Comparison of ENCODE assay signal across 8 cellular contexts in the genomic region with DNA sequence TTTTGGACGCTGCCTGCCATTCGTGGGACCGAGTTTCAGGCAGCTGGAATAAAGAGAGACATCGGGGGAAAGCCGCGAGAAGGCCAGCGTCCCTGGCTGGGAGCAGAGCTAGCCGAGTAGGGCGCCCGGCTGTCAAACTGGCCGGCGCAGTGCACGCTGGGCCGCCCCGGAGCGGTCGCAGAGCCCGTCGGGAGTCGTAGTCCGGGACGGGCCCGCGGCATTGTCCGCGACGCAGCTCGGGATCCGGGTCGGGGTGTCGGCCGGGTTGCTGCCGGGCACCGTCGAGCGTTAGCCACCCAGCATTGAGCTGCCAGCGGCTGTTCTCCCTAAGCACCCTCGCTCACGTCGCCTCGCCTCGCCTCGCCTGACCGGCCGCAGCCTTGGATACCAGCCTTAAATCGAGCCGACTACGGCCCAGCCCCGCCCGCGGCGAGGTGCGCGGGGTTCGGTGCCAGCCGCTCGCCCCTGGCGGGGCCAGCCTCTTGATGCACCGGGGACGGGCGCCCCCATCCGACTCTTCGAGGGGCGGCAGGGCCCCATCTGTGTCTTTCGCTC. TPM values are rescaled to one million over a fixed set of nuclear protein-coding genes. Genes with fewer than 3 reads are reported as not detected.
DNase-seq lines count a peak whose midpoint lies in the region; FAIRE-seq and TF ChIP-seq lines count a peak whose summit lies in the region.
"Not testable (repeated sequence)": the region's sequence is repeated elsewhere in the genome, so short reads cannot be mapped to it uniquely, and the experiment has no call there.

No MANE protein-coding gene starts in this region.

- H3K9me3 ChIP-seq in ES-I3 (ENCODE audit: control insufficient read depth, insufficient read depth, low read length); SJSA1 (replicated peaks); neuron (ENCODE audit: low read length): not testable (repeated sequence)

- peak overlapping the region; percentile 59 for H3K27ac ChIP-seq in SJSA1

- H3K4me3 ChIP-seq in LNCaP clone FGC (ENCODE audit: low read depth, low read length) (peak overlapping the region; percentile 49), SJSA1 (peak overlapping the region; percentile 49), fibroblast of villous mesenchyme (ENCODE audit: low read depth, low read length) (peak overlapping the region; percentile 63), neuron (ENCODE audit: low read length) (peak overlapping the region; percentile 49)

- TF ChIP-seq CTCF in LNCaP clone FGC (IDR thresholded peaks at IDR 0.05; ENCODE audit: control insufficient read depth, extremely low read depth, insufficient read depth) = peak; percentile 25
- TF ChIP-seq CTCF in fibroblast of villous mesenchyme (IDR thresholded peaks at IDR 0.05; ENCODE audit: insufficient read depth, low read depth, low read length) = peak; percentile 32

- not testable (repeated sequence) for DNase-seq in H54 (ENCODE audit: insufficient read length, low spot score); LNCaP clone FGC (ENCODE audit: low read depth)
- DNase-seq in SJSA1 (ENCODE audit: low read depth in 1 of 2, low spot score in 2 of 2) (peak; percentile 80 to 87), fibroblast of villous mesenchyme (ENCODE audit: low read depth) (peak; percentile 70)
- DNase-seq in activated effector memory CD4-positive, alpha-beta T cell treated with anti-CD3 and anti-CD28 coated beads, Interleukin-2, amount 50 U/mL, for 16 hours = peak; percentile 94
- DNase-seq in stimulated activated naive CD4-positive, alpha-beta T cell treated with Interleukin-2 at 50 U/mL for 16 hours (lab: John Stamatoyannopoulos, UW) = peak; percentile 80

- H3K36me3 ChIP-seq in ES-I3 (ENCODE audit: insufficient read depth, low read length); SJSA1; neuron (ENCODE audit: insufficient read depth, low read length): not testable (repeated sequence)

- peak overlapping the region; percentile 55; the same call in 1 of the 2 replicates for H3K9ac ChIP-seq in ES-I3 (ENCODE audit: low read depth, low read length)

- not testable (repeated sequence) for TF ChIP-seq POLR2A in H54 (IDR thresholded peaks at IDR 0.05; ENCODE audit: low read depth, low read length)

- H2AFZ ChIP-seq in neuron (ENCODE audit: low read depth, low read length) = not testable (repeated sequence)

- not testable (repeated sequence) for H3K27me3 ChIP-seq in SJSA1 (replicated peaks); neuron (ENCODE audit: insufficient read depth, low read length)

- H3K4me1 ChIP-seq in ES-I3 (ENCODE audit: insufficient read depth, low read length); SJSA1 (replicated peaks); neuron (ENCODE audit: insufficient read depth, low read length): not testable (repeated sequence)

- peak; percentile 95 for FAIRE-seq in H54 (lab: Jason Lieb, UNC)

RNA-seq across cellular contexts. Expression of gene NUTM2D, which starts 14.8 kb away (rescaled TPM):
- 1.4 and 2.0 TPM in 2 replicates for total RNA-seq in SJSA1 (2014; rRNA removed; shearing (Covaris generic))
- 0.43 and 0.97 TPM in 2 replicates for total RNA-seq in fibroblast of villous mesenchyme
